25 cellular contexts compared by ENCODE assay signal in the genomic region with DNA sequence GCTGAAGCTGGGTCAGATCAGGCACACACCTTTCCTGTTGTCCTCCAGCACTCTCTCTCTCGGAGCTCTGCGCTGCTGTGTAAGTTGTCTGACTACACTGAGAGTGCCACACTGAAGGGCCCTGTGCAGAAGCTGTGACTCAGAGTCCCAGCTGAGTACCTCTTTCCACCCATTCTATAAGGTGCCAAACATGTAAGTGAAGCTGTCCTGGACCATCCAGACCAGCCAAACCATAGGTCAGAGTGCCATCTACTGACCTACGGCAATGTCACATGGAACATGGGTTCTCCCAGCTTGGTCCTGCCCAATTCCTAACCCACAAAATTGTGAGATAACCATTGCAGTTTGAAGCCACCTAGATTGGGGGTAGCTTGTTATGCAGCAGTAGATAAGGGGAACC.
DNase-seq lines count a peak whose midpoint lies in the region; ATAC-seq, FAIRE-seq and TF ChIP-seq lines count a peak whose summit lies in the region.
"Had no signal": no experiment of that assay in that cellular context is flagged by ENCODE, and none has a peak within 500 bp of the region (broad histone marks: within the 10 kb centered on the region; RNA-seq: fewer than 3 reads in every experiment).

No MANE protein-coding gene starts in this region.

- H2AFZ ChIP-seq in MM.1S (ENCODE audit: low read length): no peak overlapping the region
- no peak overlapping the region for H2AFZ ChIP-seq in H1 (ENCODE audit: low read length)

- H3K4ac ChIP-seq in H1 (replicated peaks; ENCODE audit: insufficient read length, low read depth, low read length): no peak overlapping the region

- no peak for FAIRE-seq in H1 (lab: Jason Lieb, UNC)

- H2BK15ac ChIP-seq in H1 (ENCODE audit: low read length): no peak overlapping the region

- H2BK20ac ChIP-seq in H1 (ENCODE audit: low read length): no peak overlapping the region

- H3K27ac ChIP-seq in MM.1S (ENCODE audit: low read length) (no peak overlapping the region), H1 (ENCODE audit: low read depth, low read length) (no peak overlapping the region), gastrocnemius medialis (peak overlapping the region; percentile 21 to 53 (median 39))
- H3K27ac ChIP-seq: esophagus muscularis mucosa, gastroesophageal sphincter, thoracic aorta had no signal

- POLR2A ChIA-PET in H1 (lab: Charles Lee; ENCODE audit: partially characterized antibody): interaction anchor here (0.8 to 1.2 kb wide), 2 partner anchors 10 to 69 kb away, joined by 3 read pairs; a partner anchor contains a TSS

- no peaks in the 10 kb centered on the region for H3K4me1 ChIP-seq in MM.1S (ENCODE audit: low read length)
- H3K4me1 ChIP-seq in H1 (replicated peaks in 1 of 4; ENCODE audit: control insufficient read depth in 3 of 4, insufficient read depth in 4 of 4, low read length in 3 of 4): peaks cover 0 to 13% (median 4%) of the 10 kb centered on the region in 4 experiments; a peak in 5 of 7 replicates
- peaks cover 25 to 36% of the 10 kb centered on the region in 2 donors for H3K4me1 ChIP-seq in gastrocnemius medialis

- no peaks in the 10 kb centered on the region for H3K79me2 ChIP-seq in MM.1S (ENCODE audit: low read length)
- peaks cover 0 to 98% of the 10 kb centered on the region in 2 experiments; a peak in 3 of 4 replicates for H3K79me2 ChIP-seq in H1 (ENCODE audit: control insufficient read depth in 1 of 2, insufficient read depth in 2 of 2, low read length in 2 of 2)

- TF ChIP-seq EP300 in H1 (IDR thresholded peaks at IDR 0.05; ENCODE audit: borderline replicate concordance in 1 of 2, low read depth in 2 of 2, low read length in 2 of 2): no peak

- no peak overlapping the region for H3K4me2 ChIP-seq in MM.1S (ENCODE audit: low read depth, low read length)
- H3K4me2 ChIP-seq in H1 (ENCODE audit: insufficient read depth in 1 of 2, low read depth in 2 of 2, low read length in 2 of 2): no peak overlapping the region

- CTCF ChIA-PET in H1 (lab: Charles Lee; ENCODE audit: partially characterized antibody): interaction anchor here (0.6 to 3.9 kb wide), 16 partner anchors 11 to 662 kb away, joined by 3 to 19 read pairs (median 3); a partner anchor contains a TSS

- H2BK5ac ChIP-seq in H1 (ENCODE audit: low read depth, low read length): no peak overlapping the region

- H3K14ac ChIP-seq in H1 (ENCODE audit: insufficient read length): no peak overlapping the region

- H3K27me3 ChIP-seq in MM.1S (replicated peaks; ENCODE audit: insufficient read depth, low read length) (no peaks in the 10 kb centered on the region), H1 (replicated peaks in 1 of 4; ENCODE audit: control insufficient read depth in 3 of 4, extremely low read depth in 1 of 4, insufficient read depth in 3 of 4, low read length in 3 of 4) (no peaks in the 10 kb centered on the region), gastrocnemius medialis (no peaks in the 10 kb centered on the region)
- H3K27me3 ChIP-seq: esophagus muscularis mucosa, gastroesophageal sphincter, MG63 had no signal

- H2BK120ac ChIP-seq in H1 (replicated peaks; ENCODE audit: low read depth, low read length): no peak overlapping the region

- no peaks in the 10 kb centered on the region for H4K20me1 ChIP-seq in MM.1S (ENCODE audit: insufficient read depth, low read length)
- peaks cover 0 to 3% of the 10 kb centered on the region in 2 experiments for H4K20me1 ChIP-seq in H1 (replicated peaks in 1 of 2; ENCODE audit: control insufficient read depth in 1 of 2, insufficient read depth in 2 of 2, low read length in 2 of 2)

- H4K5ac ChIP-seq in H1 (ENCODE audit: insufficient read length, low read depth, low read length): no peak overlapping the region

- H3F3A ChIP-seq in MM.1S (ENCODE audit: insufficient read depth, low read length): no peaks in the 10 kb centered on the region

- no peak overlapping the region for H3K18ac ChIP-seq in H1 (ENCODE audit: extremely low read depth, low read length)

- peak; percentile 73 to 77 for TF ChIP-seq RAD21 in H1 (IDR thresholded peaks at IDR 0.05 in 1 of 2, conservative IDR thresholded peaks at IDR 0.05 in 1 of 2; ENCODE audit: low read depth in 2 of 2, low read length in 2 of 2)

- 88% methylated on average over 3 of the region's 3 CpGs; no CpG with 5 or more reads in 1 of the 2 experiments for WGBS in H1 (ENCODE audit: extremely low coverage in 1 of 2, insufficient coverage in 1 of 2, insufficient read length in 1 of 2, insufficient replicate concordance in 2 of 2, low coverage in 1 of 2, low lambda C conversion rate in 2 of 2, missing lambda C conversion rate in 1 of 2), 2 experiments

- H2AK5ac ChIP-seq in H1 (ENCODE audit: low read depth, low read length): no peak overlapping the region

- TF ChIP-seq POLR2A in H1 (IDR thresholded peaks at IDR 0.05; ENCODE audit: control extremely low read depth in 1 of 2, low read depth in 2 of 2, low read length in 2 of 2): no peak
- TF ChIP-seq POLR2A in gastrocnemius medialis (IDR thresholded peaks at IDR 0.05): no peak

- no peak overlapping the region for H3K4me3 ChIP-seq in MM.1S (ENCODE audit: low read length)
- no peak overlapping the region for H3K4me3 ChIP-seq in H1 (ENCODE audit: extremely low read depth in 1 of 4, insufficient read depth in 2 of 4, low read depth in 3 of 4, low read length in 4 of 4)
- no peak overlapping the region for H3K4me3 ChIP-seq in gastrocnemius medialis
- H3K4me3 ChIP-seq: esophagus muscularis mucosa, gastroesophageal sphincter, MG63, thoracic aorta had no signal

- H3K9me3 ChIP-seq in MM.1S (replicated peaks; ENCODE audit: insufficient read depth, low read length): no peaks in the 10 kb centered on the region
- no peaks in the 10 kb centered on the region for H3K9me3 ChIP-seq in H1 (ENCODE audit: insufficient read depth in 2 of 2, low read depth in 1 of 2, low read length in 1 of 2)
- no peaks in the 10 kb centered on the region for H3K9me3 ChIP-seq in gastrocnemius medialis
- H3K9me3 ChIP-seq: esophagus muscularis mucosa, gastroesophageal sphincter, MG63, thoracic aorta had no signal

- ATAC-seq in gastrocnemius medialis (peak; percentile 98 to 99), HG03432 (IDR thresholded peaks at IDR 0.05; ENCODE audit: unreplicated experiment) (no peak)
- ATAC-seq: activated T-helper 17 cell treated with anti-CD3 and anti-CD28 coated beads, Interleukin-2, amount 50 U/mL, for 72 hours; gastroesophageal sphincter; natural killer cell; stimulated activated memory B cell treated with anti-CD40 and anti-IgM and Interleukin-4, amounts not matched to agents 10 μg/mL and 1 μg/mL and 100 μg/mL, for 72 hours; T-cell had no signal

- H2BK12ac ChIP-seq in H1 (ENCODE audit: low read depth, low read length): no peak overlapping the region

- H4K8ac ChIP-seq in H1 (ENCODE audit: extremely low read depth, insufficient read depth, low read length): no peak overlapping the region

- H3K9me2 ChIP-seq in MM.1S (replicated peaks; ENCODE audit: insufficient read depth, low read length): no peaks in the 10 kb centered on the region

- H3K56ac ChIP-seq in H1 (replicated peaks; ENCODE audit: insufficient read length, low read depth, low read length): no peak overlapping the region

- H3K79me1 ChIP-seq in H1 (ENCODE audit: low read depth, low read length): peaks cover 2% of the 10 kb centered on the region; the same call in 1 of the 2 replicates

- in situ Hi-C loops in gastrocnemius medialis (cut with MboI; ENCODE audit: low sequenced_read_pairs in 4 of 4): no loop called here

- H3K9ac ChIP-seq in MM.1S (ENCODE audit: low read length): no peak overlapping the region
- H3K9ac ChIP-seq in H1 (replicated peaks in 1 of 4; ENCODE audit: extremely low read depth in 1 of 4, low read depth in 3 of 4, low read length in 3 of 4): no peak overlapping the region

- H3K36me3 ChIP-seq in MM.1S (replicated peaks; ENCODE audit: insufficient read depth, low read length): no peaks in the 10 kb centered on the region
- no peaks in the 10 kb centered on the region; a peak in 1 of 8 replicates for H3K36me3 ChIP-seq in H1 (ENCODE audit: control insufficient read depth in 2 of 4, insufficient read depth in 4 of 4, low read length in 3 of 4)
- no peaks in the 10 kb centered on the region for H3K36me3 ChIP-seq in gastrocnemius medialis
- H3K36me3 ChIP-seq: esophagus muscularis mucosa, gastroesophageal sphincter, MG63, thoracic aorta had no signal

- TF ChIP-seq CTCF in MM.1S (IDR thresholded peaks at IDR 0.05; ENCODE audit: low read length): 0 out of 2 replicates have a peak, but pooled peaks have one; percentile 4
- peak; percentile 40 to 54 (median 49) for TF ChIP-seq CTCF in H1 (IDR thresholded peaks at IDR 0.05; ENCODE audit: control extremely low read depth in 1 of 3, insufficient read depth in 1 of 3, low read depth in 1 of 3, low read length in 3 of 3)
- TF ChIP-seq CTCF in gastrocnemius medialis (IDR thresholded peaks at IDR 0.05 in 4 of 5, conservative IDR thresholded peaks at IDR 0.05 in 1 of 5): peak in 4 of 5 experiments; percentile 13 to 38 (median 28)

- H3K23me2 ChIP-seq in H1 (ENCODE audit: low read depth, low read length): no peaks in the 10 kb centered on the region

- no peak overlapping the region for H3K23ac ChIP-seq in H1 (ENCODE audit: insufficient read length)

- DNase-seq in NCI-H748 (lab: John Stamatoyannopoulos, UW; ENCODE audit: unreplicated experiment) (peak; percentile 51), NCI-H748 treated with DMSO at 0.1 percent for 48 hours (lab: John Stamatoyannopoulos, UW) (no peak), MM.1S (no peak), H1 (ENCODE audit: low read depth in 1 of 2, low spot score in 2 of 2) (no peak), gastrocnemius medialis (peak; percentile 44 to 67), NCI-H1694 (lab: John Stamatoyannopoulos, UW) (no peak), GM03348 (ENCODE audit: low spot score) (no peak)
- DNase-seq: activated CD4-positive, alpha-beta T cell treated with anti-CD3 and anti-CD28 coated beads for 48 hours; activated naive CD8-positive, alpha-beta T cell treated with anti-CD3 and anti-CD28 coated beads for 36 hours; CD4-positive, CD25-positive, alpha-beta regulatory T cell; effector CD8-positive, alpha-beta T cell; HCEC 1CT; kidney glomerular epithelial cell; MG63; natural killer cell; NCI-H446; Right ventricle myocardium superior; stimulated activated CD4-positive, alpha-beta T cell treated with anti-CD3 and anti-CD28 coated beads, Interleukin-1b, Interleukin-23, amount 100 ng/mL, for 48 hours; T-cell had no signal

- H4K91ac ChIP-seq in H1 (replicated peaks; ENCODE audit: insufficient read length, low read length): no peak overlapping the region

- intact Hi-C loops in gastrocnemius medialis (cut with DNase I; ENCODE audit: low total_unique reads): loop anchor here (1.0 to 5.0 kb wide), 3 partner anchors 55 to 202 kb away; no protein-coding TSS in a partner anchor

TF ChIP-seq in H1, 55 proteins besides CTCF, POLR2A, EP300 and RAD21:
- TF ChIP-seq SUZ12 (IDR thresholded peaks at IDR 0.05; ENCODE audit: low read length) (no peak), EGR1 (IDR thresholded peaks at IDR 0.05; ENCODE audit: borderline replicate concordance, low read depth, low read length) (no peak), TAF1 (IDR thresholded peaks at IDR 0.05; ENCODE audit: low read depth, low read length) (no peak), SRF (IDR thresholded peaks at IDR 0.05; ENCODE audit: low read depth, low read length) (no peak)
TF ChIP-seq in H1: peak in this region for 0.

Comparison
In these comparisons a context has a peak if more than half of its experiments do, and no peak if none do; other contexts are left out.
1. DNase-seq: peak in NCI-H748 (single experiment) and gastrocnemius medialis (2 of 2); none in NCI-H748 treated with DMSO at 0.1 percent for 48 hours (single experiment), MM.1S (single experiment), H1 (0 of 2), NCI-H1694 (single experiment) and GM03348 (single experiment).
2. H3K27ac ChIP-seq: peak in gastrocnemius medialis (4 of 4); none in MM.1S (single experiment) and H1 (single experiment).
3. Peak in every context shown above with its lines, with median percentiles within 50 percentile points of each other: CTCF ChIP-seq.